1 cellular context compared by ENCODE assay signal in genomic region chr16:75555707-75556512, GRCh38.
TF ChIP-seq lines count a peak whose summit lies in the region.

A gene with protein sequence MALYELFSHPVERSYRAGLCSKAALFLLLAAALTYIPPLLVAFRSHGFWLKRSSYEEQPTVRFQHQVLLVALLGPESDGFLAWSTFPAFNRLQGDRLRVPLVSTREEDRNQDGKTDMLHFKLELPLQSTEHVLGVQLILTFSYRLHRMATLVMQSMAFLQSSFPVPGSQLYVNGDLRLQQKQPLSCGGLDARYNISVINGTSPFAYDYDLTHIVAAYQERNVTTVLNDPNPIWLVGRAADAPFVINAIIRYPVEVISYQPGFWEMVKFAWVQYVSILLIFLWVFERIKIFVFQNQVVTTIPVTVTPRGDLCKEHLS (minus strand): TSS chr16:75556252. CDS start chr16:75556209, 43 bp downstream.

TF ChIP-seq in K562, 482 proteins besides CTCF, POLR2A, EP300 and RAD21 (continued from another document and continues in another):
- TF ChIP-seq SRSF1 (IDR thresholded peaks at IDR 0.05; ENCODE audit: low read depth, low read length), result peak; percentile 84; the same call in 1 of the 2 replicates
- no peak; the same call in 1 of the 2 replicates for TF ChIP-seq ZBTB1 (CRISPR knock-in tag; IDR thresholded peaks at IDR 0.05; ENCODE audit: borderline replicate concordance, low read depth)
- no peak for TF ChIP-seq NCOA1 (IDR thresholded peaks at IDR 0.05; ENCODE audit: low read depth)
- 0 out of 2 replicates have a peak, but pooled peaks have one; percentile 74 for TF ChIP-seq ZNF282 (CRISPR knock-in tag; IDR thresholded peaks at IDR 0.05)
- TF ChIP-seq FUS (optimal IDR thresholded peaks at IDR 0.05; ENCODE audit: low read depth, low read length), result peak; percentile 58
- TF ChIP-seq ZHX1 (conservative IDR thresholded peaks at IDR 0.05; ENCODE audit: low read length), result no peak
- no peak for TF ChIP-seq CBX2 (IDR thresholded peaks at IDR 0.05; ENCODE audit: insufficient read depth, low read length, poor library complexity, severe bottlenecking)
- no peak for TF ChIP-seq MYBL2 (IDR thresholded peaks at IDR 0.05; ENCODE audit: low read depth)
- TF ChIP-seq MYBL2 (CRISPR knock-in tag; IDR thresholded peaks at IDR 0.05; ENCODE audit: borderline replicate concordance), result no peak
- no peak for TF ChIP-seq ZNF318 (IDR thresholded peaks at IDR 0.05; ENCODE audit: borderline replicate concordance in 1 of 2, low read depth in 1 of 2)
- TF ChIP-seq ZNF561 (CRISPR knock-in tag; conservative IDR thresholded peaks at IDR 0.05), result no peak
- TF ChIP-seq KDM2B (CRISPR knock-in tag; IDR thresholded peaks at IDR 0.05), result no peak; the same call in 1 of the 2 replicates
- TF ChIP-seq U2AF2 (optimal IDR thresholded peaks at IDR 0.05; ENCODE audit: low read depth, low read length), result no peak
- TF ChIP-seq, protein P1, sequence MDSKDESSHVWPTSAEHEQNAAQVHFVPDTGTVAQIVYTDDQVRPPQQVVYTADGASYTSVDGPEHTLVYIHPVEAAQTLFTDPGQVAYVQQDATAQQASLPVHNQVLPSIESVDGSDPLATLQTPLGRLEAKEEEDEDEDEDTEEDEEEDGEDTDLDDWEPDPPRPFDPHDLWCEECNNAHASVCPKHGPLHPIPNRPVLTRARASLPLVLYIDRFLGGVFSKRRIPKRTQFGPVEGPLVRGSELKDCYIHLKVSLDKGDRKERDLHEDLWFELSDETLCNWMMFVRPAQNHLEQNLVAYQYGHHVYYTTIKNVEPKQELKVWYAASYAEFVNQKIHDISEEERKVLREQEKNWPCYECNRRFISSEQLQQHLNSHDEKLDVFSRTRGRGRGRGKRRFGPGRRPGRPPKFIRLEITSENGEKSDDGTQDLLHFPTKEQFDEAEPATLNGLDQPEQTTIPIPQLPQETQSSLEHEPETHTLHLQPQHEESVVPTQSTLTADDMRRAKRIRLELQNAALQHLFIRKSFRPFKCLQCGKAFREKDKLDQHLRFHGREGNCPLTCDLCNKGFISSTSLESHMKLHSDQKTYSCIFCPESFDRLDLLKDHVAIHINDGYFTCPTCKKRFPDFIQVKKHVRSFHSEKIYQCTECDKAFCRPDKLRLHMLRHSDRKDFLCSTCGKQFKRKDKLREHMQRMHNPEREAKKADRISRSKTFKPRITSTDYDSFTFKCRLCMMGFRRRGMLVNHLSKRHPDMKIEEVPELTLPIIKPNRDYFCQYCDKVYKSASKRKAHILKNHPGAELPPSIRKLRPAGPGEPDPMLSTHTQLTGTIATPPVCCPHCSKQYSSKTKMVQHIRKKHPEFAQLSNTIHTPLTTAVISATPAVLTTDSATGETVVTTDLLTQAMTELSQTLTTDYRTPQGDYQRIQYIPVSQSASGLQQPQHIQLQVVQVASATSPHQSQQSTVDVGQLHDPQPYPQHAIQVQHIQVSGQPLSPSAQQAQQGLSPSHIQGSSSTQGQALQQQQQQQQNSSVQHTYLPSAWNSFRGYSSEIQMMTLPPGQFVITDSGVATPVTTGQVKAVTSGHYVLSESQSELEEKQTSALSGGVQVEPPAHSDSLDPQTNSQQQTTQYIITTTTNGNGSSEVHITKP (IDR thresholded peaks at IDR 0.05; ENCODE audit: partially characterized antibody), result no peak
- TF ChIP-seq ZNF239 (CRISPR knock-in tag; IDR thresholded peaks at IDR 0.05), result no peak
- TF ChIP-seq ZNF12 (CRISPR knock-in tag; IDR thresholded peaks at IDR 0.05), result peak; percentile 27; the same call in 1 of the 2 replicates
- no peak for TF ChIP-seq NCOR1 (IDR thresholded peaks at IDR 0.05)
- TF ChIP-seq, protein P2, sequence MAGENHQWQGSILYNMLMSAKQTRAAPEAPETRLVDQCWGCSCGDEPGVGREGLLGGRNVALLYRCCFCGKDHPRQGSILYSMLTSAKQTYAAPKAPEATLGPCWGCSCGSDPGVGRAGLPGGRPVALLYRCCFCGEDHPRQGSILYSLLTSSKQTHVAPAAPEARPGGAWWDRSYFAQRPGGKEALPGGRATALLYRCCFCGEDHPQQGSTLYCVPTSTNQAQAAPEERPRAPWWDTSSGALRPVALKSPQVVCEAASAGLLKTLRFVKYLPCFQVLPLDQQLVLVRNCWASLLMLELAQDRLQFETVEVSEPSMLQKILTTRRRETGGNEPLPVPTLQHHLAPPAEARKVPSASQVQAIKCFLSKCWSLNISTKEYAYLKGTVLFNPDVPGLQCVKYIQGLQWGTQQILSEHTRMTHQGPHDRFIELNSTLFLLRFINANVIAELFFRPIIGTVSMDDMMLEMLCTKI (IDR thresholded peaks at IDR 0.05; ENCODE audit: partially characterized antibody), result no peak
- TF ChIP-seq PCBP2 (IDR thresholded peaks at IDR 0.05; ENCODE audit: low read depth, low read length, poor library complexity, severe bottlenecking), result no peak
- TF ChIP-seq TCF7L2 (IDR thresholded peaks at IDR 0.05; ENCODE audit: low read depth, low read length), result no peak
- no peak for TF ChIP-seq EWSR1 (IDR thresholded peaks at IDR 0.05; ENCODE audit: borderline replicate concordance, low read depth, partially characterized antibody)
- no peak for TF ChIP-seq BRD9 (IDR thresholded peaks at IDR 0.05; ENCODE audit: low read depth, partially characterized antibody)
- no peak for TF ChIP-seq TOE1 (IDR thresholded peaks at IDR 0.05; ENCODE audit: borderline replicate concordance)
- peak; percentile 90; the same call in 1 of the 2 replicates for TF ChIP-seq TOE1 (CRISPR knock-in tag; IDR thresholded peaks at IDR 0.05; ENCODE audit: borderline replicate concordance, low read depth)
- TF ChIP-seq AFF4 (CRISPR knock-in tag; IDR thresholded peaks at IDR 0.05), result no peak
- no peak for TF ChIP-seq ZBTB5 (IDR thresholded peaks at IDR 0.05)
- peak; percentile 62; the same call in 1 of the 2 replicates for TF ChIP-seq PHF8 (IDR thresholded peaks at IDR 0.05; ENCODE audit: borderline replicate concordance, low read length)
- no peak for TF ChIP-seq GMEB1 (CRISPR knock-in tag; IDR thresholded peaks at IDR 0.05)
